ENCODE assay signal across 38 cellular contexts in genomic region chr6:99183066-99183465, GRCh38.
"Had no signal": no experiment of that assay in that cellular context is flagged by ENCODE, and none has a peak within 500 bp of the region (broad histone marks: within the 10 kb centered on the region; RNA-seq: fewer than 3 reads in every experiment).

No MANE protein-coding gene starts in this region.

- H3K36me3 ChIP-seq: adrenal gland, ascending aorta, brain microvascular endothelial cell, breast epithelium, cardiac muscle cell had no signal

- H3K27me3 ChIP-seq: adrenal gland, ascending aorta, body of pancreas, brain microvascular endothelial cell, breast epithelium, cardiac muscle cell had no signal

- H3K4me3 ChIP-seq: adrenal gland, ascending aorta, body of pancreas, breast epithelium, cardiac muscle cell had no signal

- ATAC-seq: activated naive CD4-positive, alpha-beta T cell treated with anti-CD3 and anti-CD28 coated beads, Interleukin-2, amount 50 U/mL, for 72 hours; activated naive CD8-positive, alpha-beta T cell treated with anti-CD3 and anti-CD28 coated beads, Interleukin-2, amount 50 U/mL, for 24 hours; activated T-cell treated with anti-CD3 and anti-CD28 coated beads, Interleukin-2, amount 50 U/mL, for 4 hours; activated T-cell treated with anti-CD3 and anti-CD28 coated beads, Interleukin-2, amount 50 U/mL, for 72 hours; activated T-helper 17 cell treated with anti-CD3 and anti-CD28 coated beads, Interleukin-2, amount 50 U/mL, for 72 hours; body of pancreas had no signal

- H3K4me1 ChIP-seq: adrenal gland, ascending aorta, body of pancreas, breast epithelium had no signal

- H3K4me3 Mint-ChIP-seq: activated naive CD4-positive, alpha-beta T cell treated with anti-CD3 and anti-CD28 coated beads for 36 hours; activated naive CD4-positive, alpha-beta T cell treated with anti-CD3 and anti-CD28 coated beads, Interleukin-2, amount 10 ng/mL, durations not matched to agents 7 days and 5 days; activated naive CD4-positive, alpha-beta T cell treated with anti-CD3 and anti-CD28 coated beads, Interleukin-2, amount 50 U/mL, for 24 hours; activated naive CD8-positive, alpha-beta T cell; activated naive CD8-positive, alpha-beta T cell treated with anti-CD3 and anti-CD28 coated beads for 36 hours; activated naive CD8-positive, alpha-beta T cell treated with anti-CD3 and anti-CD28 coated beads, Interleukin-2, amount 10 ng/mL, durations not matched to agents 7 days and 5 days; activated naive CD8-positive, alpha-beta T cell treated with anti-CD3 and anti-CD28 coated beads, Interleukin-2, amount 50 U/mL, for 24 hours; activated T-cell treated with anti-CD3 and anti-CD28 coated beads, Interleukin-2, amount 50 U/mL, for 24 hours; activated T-cell treated with anti-CD3 and anti-CD28 coated beads, Interleukin-2, amount 50 U/mL, for 4 hours; activated T-cell treated with anti-CD3 and anti-CD28 coated beads, Interleukin-2, amount 50 U/mL, for 72 hours; activated T-helper 1 cell treated with anti-CD3 and anti-CD28 coated beads, Interleukin-12 subunit alpha, Interleukin-12 subunit beta, Interleukin-2, Interleukin-4 antibody, amounts not matched to agents 30 ng/mL and 10 ng/mL and 1 ng/mL, durations not matched to agents 14 hours and 24 hours and 36 hours; activated T-helper 17 cell treated with anti-CD3 and anti-CD28 coated beads, Interleukin-2, amount 50 U/mL, for 72 hours; brain; central memory CD8-positive, alpha-beta T cell had no signal

- H3K27me3 Mint-ChIP-seq: activated naive CD4-positive, alpha-beta T cell treated with anti-CD3 and anti-CD28 coated beads, Interleukin-2, amount 10 ng/mL, durations not matched to agents 7 days and 5 days; brain had no signal

- H3K27ac ChIP-seq: adrenal gland, ascending aorta, body of pancreas, brain microvascular endothelial cell, breast epithelium, cardiac muscle cell had no signal

- H3K4me1 Mint-ChIP-seq: activated naive CD4-positive, alpha-beta T cell treated with anti-CD3 and anti-CD28 coated beads, Interleukin-2, amount 10 ng/mL, durations not matched to agents 7 days and 5 days; activated naive CD4-positive, alpha-beta T cell treated with anti-CD3 and anti-CD28 coated beads, Interleukin-2, amount 50 U/mL, for 24 hours; activated naive CD8-positive, alpha-beta T cell treated with anti-CD3 and anti-CD28 coated beads for 36 hours; activated naive CD8-positive, alpha-beta T cell treated with anti-CD3 and anti-CD28 coated beads, Interleukin-2, amount 10 ng/mL, durations not matched to agents 7 days and 5 days; activated naive CD8-positive, alpha-beta T cell treated with anti-CD3 and anti-CD28 coated beads, Interleukin-2, amount 50 U/mL, for 24 hours; activated T-helper 17 cell treated with anti-CD3 and anti-CD28 coated beads, Interleukin-2, amount 50 U/mL, for 72 hours; central memory CD8-positive, alpha-beta T cell had no signal

- DNase-seq: activated effector memory CD4-positive, alpha-beta T cell treated with anti-CD3 and anti-CD28 coated beads, Interleukin-2, amount 50 U/mL, for 16 hours; activated effector memory CD4-positive, alpha-beta T cell treated with Interleukin-2 at 50 U/mL for 16 hours; activated gamma-delta T cell; activated gamma-delta T cell treated with Interleukin-2 at 50 U/mL for 16 hours; activated naive CD4-positive, alpha-beta T cell; activated naive CD4-positive, alpha-beta T cell treated with anti-CD3 and anti-CD28 coated beads for 36 hours; activated naive CD4-positive, alpha-beta T cell treated with anti-CD3 and anti-CD28 coated beads, Interleukin-2, amount 10 ng/mL, durations not matched to agents 7 days and 5 days; activated naive CD4-positive, alpha-beta T cell treated with anti-CD3 and anti-CD28 coated beads, Interleukin-2, amount 50 U/mL, for 16 hours; activated naive CD4-positive, alpha-beta T cell treated with Interleukin-2 at 50 U/mL for 16 hours; activated naive CD8-positive, alpha-beta T cell treated with anti-CD3 and anti-CD28 coated beads for 36 hours; activated naive CD8-positive, alpha-beta T cell treated with anti-CD3 and anti-CD28 coated beads, Interleukin-2, amount 10 ng/mL, durations not matched to agents 7 days and 5 days; activated naive CD8-positive, alpha-beta T cell treated with anti-CD3 and anti-CD28 coated beads, Interleukin-2, amount 50 U/mL, for 24 hours; activated T-cell treated with anti-CD3 and anti-CD28 coated beads for 4 hours; activated T-cell treated with anti-CD3 and anti-CD28 coated beads, Interleukin-2, amount 50 U/mL, for 1 hour; activated T-cell treated with anti-CD3 and anti-CD28 coated beads, Interleukin-2, amount 50 U/mL, for 24 hours; activated T-cell treated with anti-CD3 and anti-CD28 coated beads, Interleukin-2, amount 50 U/mL, for 4 hours; activated T-cell treated with anti-CD3 and anti-CD28 coated beads, Interleukin-2, amount 50 U/mL, for 48 hours; activated T-cell treated with anti-CD3 and anti-CD28 coated beads, Interleukin-2, amount 50 U/mL, for 72 hours; adrenal gland; amniotic stem cell; amygdala; anterior cingulate cortex; aorta; body of pancreas; brain microvascular endothelial cell; caudate nucleus; central memory CD4-positive, alpha-beta T cell had no signal

- H3K36me3 Mint-ChIP-seq: activated naive CD4-positive, alpha-beta T cell treated with anti-CD3 and anti-CD28 coated beads, Interleukin-2, amount 10 ng/mL, durations not matched to agents 7 days and 5 days; activated naive CD4-positive, alpha-beta T cell treated with anti-CD3 and anti-CD28 coated beads, Interleukin-2, amount 50 U/mL, for 72 hours; activated naive CD8-positive, alpha-beta T cell; activated naive CD8-positive, alpha-beta T cell treated with anti-CD3 and anti-CD28 coated beads for 36 hours; activated naive CD8-positive, alpha-beta T cell treated with anti-CD3 and anti-CD28 coated beads, Interleukin-2, amount 10 ng/mL, durations not matched to agents 7 days and 5 days; brain had no signal

- H3K9me3 ChIP-seq: adrenal gland, ascending aorta had no signal

- H3K27ac Mint-ChIP-seq: activated naive CD4-positive, alpha-beta T cell treated with anti-CD3 and anti-CD28 coated beads for 36 hours; activated naive CD4-positive, alpha-beta T cell treated with anti-CD3 and anti-CD28 coated beads, Interleukin-2, amount 10 ng/mL, durations not matched to agents 7 days and 5 days; activated naive CD4-positive, alpha-beta T cell treated with anti-CD3 and anti-CD28 coated beads, Interleukin-2, amount 50 U/mL, for 24 hours; activated naive CD8-positive, alpha-beta T cell; activated naive CD8-positive, alpha-beta T cell treated with anti-CD3 and anti-CD28 coated beads for 36 hours; activated naive CD8-positive, alpha-beta T cell treated with anti-CD3 and anti-CD28 coated beads, Interleukin-2, amount 10 ng/mL, durations not matched to agents 7 days and 5 days; activated naive CD8-positive, alpha-beta T cell treated with anti-CD3 and anti-CD28 coated beads, Interleukin-2, amount 50 U/mL, for 24 hours; activated T-cell treated with anti-CD3 and anti-CD28 coated beads, Interleukin-2, amount 50 U/mL, for 24 hours; activated T-cell treated with anti-CD3 and anti-CD28 coated beads, Interleukin-2, amount 50 U/mL, for 72 hours; activated T-helper 1 cell treated with anti-CD3 and anti-CD28 coated beads, Interleukin-12 subunit alpha, Interleukin-12 subunit beta, Interleukin-2, Interleukin-4 antibody, amounts not matched to agents 30 ng/mL and 10 ng/mL and 1 ng/mL, durations not matched to agents 14 hours and 24 hours and 36 hours; activated T-helper 17 cell treated with anti-CD3 and anti-CD28 coated beads, Interleukin-2, amount 50 U/mL, for 72 hours; activated T-helper 2 cell treated with anti-CD3 and anti-CD28 coated beads, Interferon-gamma antibody, Interleukin-2, Interleukin-4, amounts not matched to agents 10 μg/mL and 5 μg/mL and 100 μg/mL, durations not matched to agents 14 hours and 24 hours and 36 hours; brain had no signal
